Comparison of ENCODE assay signal across 19 cellular contexts in genomic region chr10:129780158-129780557, GRCh38.
"Had no signal": no experiment of that assay in that cellular context is flagged by ENCODE, and none has a peak within 500 bp of the region (broad histone marks: within the 10 kb centered on the region; RNA-seq: fewer than 3 reads in every experiment).

No MANE protein-coding gene starts in this region.

- H3K36me3 ChIP-seq: neutrophil, right atrium auricular region, transverse colon had no signal

- H3K4me1 ChIP-seq: right atrium auricular region, testis, transverse colon had no signal

- H3K27ac Mint-ChIP-seq: naive thymus-derived CD8-positive, alpha-beta T cell; stimulated activated memory B cell treated with anti-CD40 and anti-IgM and Interleukin-4, amounts not matched to agents 10 μg/mL and 1 μg/mL and 100 μg/mL, for 72 hours; stimulated activated naive CD8-positive, alpha-beta T cell treated with anti-CD3 and anti-CD28 coated beads, Interleukin-15, Interleukin-2, amounts not matched to agents 100 ng/mL and 50 ng/mL, for 24 hours had no signal

- H3K4me3 Mint-ChIP-seq: stimulated activated memory B cell treated with anti-CD40 and anti-IgM and Interleukin-4, amounts not matched to agents 10 μg/mL and 1 μg/mL and 100 μg/mL, for 72 hours; stimulated activated naive CD8-positive, alpha-beta T cell treated with anti-CD3 and anti-CD28 coated beads, Interleukin-15, Interleukin-2, amounts not matched to agents 100 ng/mL and 50 ng/mL, for 24 hours had no signal

- H3K4me3 ChIP-seq: coronary artery, hepatocyte, mucosa of descending colon, right atrium auricular region, smooth muscle cell, testis, transverse colon had no signal

- H3K4me1 Mint-ChIP-seq: stimulated activated memory B cell treated with anti-CD40 and anti-IgM and Interleukin-4, amounts not matched to agents 10 μg/mL and 1 μg/mL and 100 μg/mL, for 72 hours had no signal

- H3K27me3 Mint-ChIP-seq: naive thymus-derived CD8-positive, alpha-beta T cell; stimulated activated memory B cell treated with anti-CD40 and anti-IgM and Interleukin-4, amounts not matched to agents 10 μg/mL and 1 μg/mL and 100 μg/mL, for 72 hours; stimulated activated naive CD8-positive, alpha-beta T cell treated with anti-CD3 and anti-CD28 coated beads, Interleukin-15, Interleukin-2, amounts not matched to agents 100 ng/mL and 50 ng/mL, for 24 hours had no signal

- H3K9me3 ChIP-seq: mucosa of descending colon, neutrophil, right atrium auricular region, testis, transverse colon had no signal

- H3K9me3 Mint-ChIP-seq: stimulated activated naive CD8-positive, alpha-beta T cell treated with anti-CD3 and anti-CD28 coated beads, Interleukin-15, Interleukin-2, amounts not matched to agents 100 ng/mL and 50 ng/mL, for 24 hours had no signal

- H3K27me3 ChIP-seq: hepatocyte, neutrophil, right atrium auricular region, testis, transverse colon had no signal

- H3K27ac ChIP-seq: coronary artery, hepatocyte, neutrophil, right atrium auricular region, testis, transverse colon had no signal

- DNase-seq: effector CD4-positive, alpha-beta T cell; foreskin melanocyte; left colon; left ventricle myocardium superior; mammary epithelial cell; mucosa of descending colon; naive thymus-derived CD8-positive, alpha-beta T cell; stimulated activated CD4-positive, alpha-beta T cell treated with anti-CD3 and anti-CD28 coated beads, Interleukin-15, amount 100 ng/mL, for 24 hours; stimulated activated CD4-positive, alpha-beta T cell treated with anti-CD3 and anti-CD28 coated beads, Interleukin-1b, Interleukin-23, amount 100 ng/mL, for 48 hours; stimulated activated CD4-positive, alpha-beta T cell treated with anti-CD3 and anti-CD28 coated beads, Interleukin-4, amount 100 ng/mL, for 24 hours; testis; transverse colon had no signal
